9 cellular contexts compared by ENCODE assay signal in the genomic region with DNA sequence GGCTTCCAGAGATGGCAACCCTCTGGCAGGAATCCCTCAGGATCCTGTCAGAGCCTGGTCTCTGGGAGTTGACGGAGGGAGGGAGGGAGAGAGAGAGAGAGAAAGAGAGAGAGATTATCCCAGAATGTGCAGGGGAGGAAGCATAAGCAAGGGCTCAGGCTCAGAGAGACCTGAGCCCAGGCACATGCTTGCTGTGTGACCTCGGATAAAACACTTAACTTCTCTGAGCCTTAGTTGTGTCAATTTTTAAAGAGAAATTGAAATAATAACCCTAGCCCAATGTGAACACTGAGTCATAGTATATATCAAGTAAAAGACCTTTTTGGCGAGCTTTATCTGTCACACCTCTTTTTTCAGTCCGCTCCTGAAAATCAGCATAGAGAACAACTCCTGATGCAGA. TPM values are rescaled to one million over a fixed set of nuclear protein-coding genes. Genes with fewer than 3 reads are reported as not detected.
DNase-seq lines count a peak whose midpoint lies in the region; ATAC-seq and TF ChIP-seq lines count a peak whose summit lies in the region.
"Had no signal": no experiment of that assay in that cellular context is flagged by ENCODE, and none has a peak within 500 bp of the region (broad histone marks: within the 10 kb centered on the region; RNA-seq: fewer than 3 reads in every experiment).

No MANE protein-coding gene starts in this region.

- no peak overlapping the region for H3K9ac ChIP-seq in PC-3 (ENCODE audit: low read length)
- peak overlapping the region; percentile 71 for H3K9ac ChIP-seq in endodermal cell (ENCODE audit: extremely low read depth, low read length, poor library complexity, severe bottlenecking)

- no peak for TF ChIP-seq CTCF in CD4-positive, alpha-beta T cell (IDR thresholded peaks at IDR 0.05)
- TF ChIP-seq CTCF in PC-3 (conservative IDR thresholded peaks at IDR 0.05; ENCODE audit: low read depth, low read length) = no peak
- TF ChIP-seq CTCF in endodermal cell (conservative IDR thresholded peaks at IDR 0.05) = no peak
- no peak for TF ChIP-seq CTCF in osteocyte (IDR thresholded peaks at IDR 0.05)

- no peaks in the 10 kb centered on the region for H3K9me3 ChIP-seq in CD4-positive, alpha-beta T cell (ENCODE audit: control insufficient read depth, low read length)
- H3K9me3 ChIP-seq in PC-3 (ENCODE audit: low read length) (no peaks in the 10 kb centered on the region), endodermal cell (ENCODE audit: control insufficient read depth, low read length) (no peaks in the 10 kb centered on the region)
- H3K9me3 ChIP-seq: MG63 had no signal

- H2AFZ ChIP-seq in PC-3 (ENCODE audit: low read length) = no peak overlapping the region

- H3K36me3 Mint-ChIP-seq in CD4-positive, alpha-beta T cell (ENCODE audit: low read depth) = peaks cover 7% of the 10 kb centered on the region
- H3K36me3 Mint-ChIP-seq in endodermal cell (ENCODE audit: low read depth) = peaks cover 17% of the 10 kb centered on the region
- no peaks in the 10 kb centered on the region for H3K36me3 Mint-ChIP-seq in osteocyte (ENCODE audit: unreplicated experiment)

- no peaks in the 10 kb centered on the region for H3K27me3 Mint-ChIP-seq in CD4-positive, alpha-beta T cell
- H3K27me3 Mint-ChIP-seq in endodermal cell (ENCODE audit: insufficient read depth) = no peaks in the 10 kb centered on the region
- no peaks in the 10 kb centered on the region for H3K27me3 Mint-ChIP-seq in osteocyte (ENCODE audit: unreplicated experiment)

- H3K79me2 ChIP-seq in PC-3 (ENCODE audit: low read length) = no peaks in the 10 kb centered on the region

- no peaks in the 10 kb centered on the region for H3F3A ChIP-seq in PC-3 (ENCODE audit: low read length, unreplicated experiment)

- H3K4me2 ChIP-seq in PC-3 (ENCODE audit: low read length) = peak overlapping the region; percentile 97; the same call in 1 of the 2 replicates

- 42 to 70% methylated on average over 2 of the region's 4 CpGs for WGBS in endodermal cell (ENCODE audit: insufficient coverage in 1 of 2, insufficient read length in 1 of 2), 2 experiments

- intact Hi-C loops in CD4-positive, alpha-beta T cell (cut with DNase I, micrococcal nuclease) = no loop called here
- intact Hi-C loops in PC-3 (cut with micrococcal nuclease) = no loop called here

- CTCF ChIA-PET in CD4-positive, alpha-beta T cell (lab: Charles Lee) = no interaction called here
- CTCF ChIA-PET in PC-3 (lab: Charles Lee) = no interaction called here

- H3K4me1 Mint-ChIP-seq in CD4-positive, alpha-beta T cell (ENCODE audit: low read depth) = peaks cover 17% of the 10 kb centered on the region
- H3K4me1 Mint-ChIP-seq in endodermal cell = no peaks in the 10 kb centered on the region
- H3K4me1 Mint-ChIP-seq in osteocyte (ENCODE audit: unreplicated experiment) = no peaks in the 10 kb centered on the region

- no peaks in the 10 kb centered on the region for H3K9me3 Mint-ChIP-seq in CD4-positive, alpha-beta T cell
- peaks cover 47% of the 10 kb centered on the region for H3K9me3 Mint-ChIP-seq in endodermal cell
- no peaks in the 10 kb centered on the region for H3K9me3 Mint-ChIP-seq in osteocyte (ENCODE audit: unreplicated experiment)

- no TSS peak for BruUV-seq in PC-3 (replicated peaks; lab: Mats Ljungman, UMichigan)

- peak overlapping the region; percentile 96 for H3K27ac Mint-ChIP-seq in CD4-positive, alpha-beta T cell
- H3K27ac Mint-ChIP-seq in endodermal cell = peak overlapping the region; percentile 99
- H3K27ac Mint-ChIP-seq in osteocyte (ENCODE audit: unreplicated experiment) = peak overlapping the region; percentile 88

- DNase-seq in CD4-positive, alpha-beta T cell = no peak
- no peak for DNase-seq in PC-3
- DNase-seq in endodermal cell = no peak
- no peak for DNase-seq in osteocyte (ENCODE audit: extremely low spot score, unreplicated experiment)
- DNase-seq in inferior parietal cortex (ENCODE audit: extremely low spot score) = no peak
- DNase-seq in activated CD4-positive, alpha-beta T cell treated with anti-CD3 and anti-CD28 coated beads, Interleukin-2, amount 50 U/mL, for 1 hour = no peak
- DNase-seq: MG63 had no signal

- POLR2A ChIA-PET in CD4-positive, alpha-beta T cell (lab: Charles Lee) = interaction anchor here (0.9 to 3.4 kb wide), 3 partner anchors 38 to 758 kb away, joined by 3 to 75 read pairs (median 7); a partner anchor contains a TSS
- POLR2A ChIA-PET in PC-3 (lab: Charles Lee; ENCODE audit: unreplicated experiment) = no interaction called here

- H3K9me2 ChIP-seq in PC-3 (replicated peaks; ENCODE audit: low read length) = no peaks in the 10 kb centered on the region

- peak overlapping the region; percentile 98 for H3K4me3 Mint-ChIP-seq in CD4-positive, alpha-beta T cell
- H3K4me3 Mint-ChIP-seq in endodermal cell = peak overlapping the region; percentile 90
- peak overlapping the region; percentile 88 for H3K4me3 Mint-ChIP-seq in osteocyte (ENCODE audit: unreplicated experiment)

- H3K4me3 ChIP-seq in PC-3 (ENCODE audit: low read length) = no peak overlapping the region
- H3K4me3 ChIP-seq in endodermal cell (ENCODE audit: low read length) = peak overlapping the region; percentile 86

- no peak for ATAC-seq in CD4-positive, alpha-beta T cell (ENCODE audit: poor library complexity)
- ATAC-seq in PC-3 = no peak
- ATAC-seq in HG03565 (IDR thresholded peaks at IDR 0.05; ENCODE audit: unreplicated experiment) = no peak
- ATAC-seq in GM21717 (IDR thresholded peaks at IDR 0.05; ENCODE audit: unreplicated experiment) = no peak

- no peaks in the 10 kb centered on the region for H3K27me3 ChIP-seq in CD4-positive, alpha-beta T cell (ENCODE audit: control insufficient read depth, insufficient read depth, low read length)
- H3K27me3 ChIP-seq in PC-3 (ENCODE audit: low read length) = no peaks in the 10 kb centered on the region
- H3K27me3 ChIP-seq in endodermal cell (ENCODE audit: control insufficient read depth, insufficient read depth, low read length, poor library complexity, severe bottlenecking) = no peaks in the 10 kb centered on the region
- H3K27me3 ChIP-seq: MG63 had no signal

- no peaks in the 10 kb centered on the region for H3K36me3 ChIP-seq in PC-3 (ENCODE audit: low read depth, low read length)
- peaks cover 10% of the 10 kb centered on the region for H3K36me3 ChIP-seq in endodermal cell (ENCODE audit: control insufficient read depth, insufficient read depth, low read length)
- H3K36me3 ChIP-seq: MG63 had no signal

- no peaks in the 10 kb centered on the region for H4K20me1 ChIP-seq in PC-3 (ENCODE audit: low read length)

- H3K27ac ChIP-seq in CD4-positive, alpha-beta T cell (ENCODE audit: low read depth, low read length) = peak overlapping the region; percentile 21
- H3K27ac ChIP-seq in PC-3 (ENCODE audit: low read length) = no peak overlapping the region
- peak overlapping the region; percentile 49 for H3K27ac ChIP-seq in endodermal cell (ENCODE audit: low read depth, low read length)

- H3K4me1 ChIP-seq in PC-3 (ENCODE audit: insufficient read depth, low read length) = peaks cover 5% of the 10 kb centered on the region; the same call in 1 of the 2 replicates
- no peaks in the 10 kb centered on the region for H3K4me1 ChIP-seq in endodermal cell (ENCODE audit: control insufficient read depth, insufficient read depth, low read length)

RNA-seq across cellular contexts. Expression of a gene that starts 0.5 kb away (rescaled TPM):
- total RNA-seq in CD4-positive, alpha-beta T cell = 1 to 10 TPM; 2.3 TPM
- total RNA-seq in PC-3 (2014; rRNA removed) (0.22 TPM in 1 of 2 replicates, not detected in the other), endodermal cell (10 to 100 TPM; 15.6 to 18.0 TPM), osteocyte (1.6 and 1.7 TPM in 2 replicates)
- polyA plus RNA-seq in endodermal cell (2013, experiment 1 of 2) = 6.9 TPM
- 5.3 TPM for polyA plus RNA-seq in endodermal cell (2013, experiment 2 of 2)

RNA-seq across cellular contexts. Expression of a gene that starts 38.2 kb away (rescaled TPM):
- 10 to 100 TPM; 17.7 to 18.7 TPM for total RNA-seq in CD4-positive, alpha-beta T cell
- total RNA-seq in PC-3 (2014; rRNA removed) = 2.4 and 2.7 TPM in 2 replicates
- 10 to 100 TPM; 19.6 to 37.9 TPM for total RNA-seq in endodermal cell
- polyA plus RNA-seq in endodermal cell (2013, experiment 1 of 2) = 42.8 TPM
- polyA plus RNA-seq in endodermal cell (2013, experiment 2 of 2) = 39.8 TPM
- 9.1 and 10.0 TPM in 2 replicates for total RNA-seq in osteocyte
